Comparison of ENCODE assay signal across 8 cellular contexts in genomic region chr15:77421370-77421700, GRCh38. TPM values are rescaled to one million over a fixed set of nuclear protein-coding genes. Genes with fewer than 3 reads are reported as not detected.
DNase-seq lines count a peak whose midpoint lies in the region; ATAC-seq and TF ChIP-seq lines count a peak whose summit lies in the region.

No MANE protein-coding gene starts in this region.

- H3K4me3 ChIP-seq in CD8-positive, alpha-beta T cell (ENCODE audit: low read depth, low read length) = peak overlapping the region; percentile 75
- peak overlapping the region; percentile 87 for H3K4me3 ChIP-seq in mucosa of descending colon

- H3K27ac ChIP-seq in CD8-positive, alpha-beta T cell (ENCODE audit: low read depth, low read length) = peak overlapping the region; percentile 61

- H3K36me3 Mint-ChIP-seq in CD8-positive, alpha-beta T cell = peaks cover 17% of the 10 kb centered on the region
- H3K36me3 Mint-ChIP-seq in central memory CD8-positive, alpha-beta T cell (ENCODE audit: insufficient read depth) = peaks cover 10% of the 10 kb centered on the region

- no peaks in the 10 kb centered on the region for H3K36me3 ChIP-seq in CD8-positive, alpha-beta T cell (ENCODE audit: insufficient read depth, low read length)
- H3K36me3 ChIP-seq in mucosa of descending colon (ENCODE audit: low read depth) = no peaks in the 10 kb centered on the region

- no peaks in the 10 kb centered on the region for H3K9me3 ChIP-seq in CD8-positive, alpha-beta T cell (ENCODE audit: low read length)
- H3K9me3 ChIP-seq in mucosa of descending colon = no peaks in the 10 kb centered on the region

- intact Hi-C loops in CD8-positive, alpha-beta T cell (cut with DNase I, micrococcal nuclease) = loop anchor here (2.0 to 5.0 kb wide), 7 partner anchors 351 to 1969 kb away; partner anchors contain the start of genes PSTPIP1 (in 1 of the 2), RCN2 (in 1 of the 2), SCAPER (in 1 of the 2) and SIN3A (in 1 of the 2)
- intact Hi-C loops in mucosa of descending colon (cut with DNase I, micrococcal nuclease) = no loop called here

- no peak for TF ChIP-seq CTCF in CD8-positive, alpha-beta T cell (IDR thresholded peaks at IDR 0.05)
- TF ChIP-seq CTCF in mucosa of descending colon (IDR thresholded peaks at IDR 0.05) = no peak

- POLR2A ChIA-PET in CD8-positive, alpha-beta T cell (lab: Charles Lee) = interaction anchor here (0.7 to 1.3 kb wide), 4 partner anchors 9 to 417 kb away, joined by 3 to 5 read pairs (median 4); no protein-coding TSS in a partner anchor
- POLR2A ChIA-PET in HEK293T (lab: Yijun Ruan, JAX) = interaction anchor here (0.5 to 1.0 kb wide), 3 partner anchors 67 to 86 kb away, joined by 3 read pairs; no protein-coding TSS in a partner anchor

- no peaks in the 10 kb centered on the region for H3K27me3 Mint-ChIP-seq in CD8-positive, alpha-beta T cell (ENCODE audit: low read depth)
- no peaks in the 10 kb centered on the region for H3K27me3 Mint-ChIP-seq in central memory CD8-positive, alpha-beta T cell

- peaks cover 62% of the 10 kb centered on the region for H3K4me1 Mint-ChIP-seq in CD8-positive, alpha-beta T cell (ENCODE audit: low read depth)
- peaks cover 53% of the 10 kb centered on the region for H3K4me1 Mint-ChIP-seq in central memory CD8-positive, alpha-beta T cell

- CTCF ChIA-PET in CD8-positive, alpha-beta T cell (lab: Charles Lee) = interaction anchor here (1.3 to 1.5 kb wide), 3 partner anchors 10 to 22 kb away, joined by 3 to 4 read pairs (median 4); no protein-coding TSS in a partner anchor
- CTCF ChIA-PET in HEK293T (lab: Yijun Ruan, JAX) = interaction anchor here (0.6 to 0.9 kb wide), 3 partner anchors 76 to 129 kb away, joined by 3 to 4 read pairs (median 3); no protein-coding TSS in a partner anchor

- H3K27me3 ChIP-seq in CD8-positive, alpha-beta T cell (ENCODE audit: insufficient read depth, low read length) = no peaks in the 10 kb centered on the region

- H3K9me3 Mint-ChIP-seq in CD8-positive, alpha-beta T cell = no peaks in the 10 kb centered on the region
- H3K9me3 Mint-ChIP-seq in central memory CD8-positive, alpha-beta T cell = no peaks in the 10 kb centered on the region

- ATAC-seq in CD8-positive, alpha-beta T cell = no peak
- no peak for ATAC-seq in central memory CD8-positive, alpha-beta T cell (replicated peaks; ENCODE audit: extremely low read depth, poor library complexity, severe bottlenecking)
- no peak for ATAC-seq in mucosa of descending colon
- ATAC-seq in GM18873 (IDR thresholded peaks at IDR 0.05; ENCODE audit: low FRiP score, unreplicated experiment) = no peak
- no peak for ATAC-seq in GM21526 (IDR thresholded peaks at IDR 0.05; ENCODE audit: low FRiP score, unreplicated experiment)
- ATAC-seq in GM21528 (IDR thresholded peaks at IDR 0.05; ENCODE audit: low FRiP score, unreplicated experiment) = no peak

- H3K4me1 ChIP-seq in CD8-positive, alpha-beta T cell (ENCODE audit: insufficient read depth, low read length) = peaks cover 24% of the 10 kb centered on the region
- peaks cover 16% of the 10 kb centered on the region for H3K4me1 ChIP-seq in mucosa of descending colon (ENCODE audit: low read depth)

- no peak for DNase-seq in CD8-positive, alpha-beta T cell
- DNase-seq in LHCN-M2 (ENCODE audit: low read depth) = peak; percentile 26
- no peak for DNase-seq in central memory CD8-positive, alpha-beta T cell (ENCODE audit: low spot score in 2 of 2)
- DNase-seq in mucosa of descending colon = no peak
- DNase-seq in HEK293T (ENCODE audit: extremely low spot score) = no peak

- peak overlapping the region; percentile 97 for H3K27ac Mint-ChIP-seq in CD8-positive, alpha-beta T cell
- H3K27ac Mint-ChIP-seq in central memory CD8-positive, alpha-beta T cell (ENCODE audit: low read depth) = peak overlapping the region; percentile 98

- peak overlapping the region; percentile 97 for H3K4me3 Mint-ChIP-seq in CD8-positive, alpha-beta T cell
- peak overlapping the region; percentile 99 for H3K4me3 Mint-ChIP-seq in central memory CD8-positive, alpha-beta T cell

TF ChIP-seq in HEK293T, 16 proteins besides CTCF, POLR2A, EP300 and RAD21:
- TF ChIP-seq L3MBTL2 (conservative IDR thresholded peaks at IDR 0.05) = no peak
- TF ChIP-seq SP1 (IDR thresholded peaks at IDR 0.05) = no peak
- TF ChIP-seq SUZ12 (IDR thresholded peaks at IDR 0.05) = no peak
- no peak for TF ChIP-seq ELF4 (IDR thresholded peaks at IDR 0.05)
- TF ChIP-seq FOXM1 (IDR thresholded peaks at IDR 0.05; ENCODE audit: borderline replicate concordance) = no peak
- no peak for TF ChIP-seq TARDBP (IDR thresholded peaks at IDR 0.05)
- no peak for TF ChIP-seq BHLHE40 (IDR thresholded peaks at IDR 0.05; ENCODE audit: borderline replicate concordance)
- no peak for TF ChIP-seq FOXA1 (IDR thresholded peaks at IDR 0.05)
- no peak for TF ChIP-seq LEF1 (IDR thresholded peaks at IDR 0.05; ENCODE audit: borderline replicate concordance)
- TF ChIP-seq, protein P1, sequence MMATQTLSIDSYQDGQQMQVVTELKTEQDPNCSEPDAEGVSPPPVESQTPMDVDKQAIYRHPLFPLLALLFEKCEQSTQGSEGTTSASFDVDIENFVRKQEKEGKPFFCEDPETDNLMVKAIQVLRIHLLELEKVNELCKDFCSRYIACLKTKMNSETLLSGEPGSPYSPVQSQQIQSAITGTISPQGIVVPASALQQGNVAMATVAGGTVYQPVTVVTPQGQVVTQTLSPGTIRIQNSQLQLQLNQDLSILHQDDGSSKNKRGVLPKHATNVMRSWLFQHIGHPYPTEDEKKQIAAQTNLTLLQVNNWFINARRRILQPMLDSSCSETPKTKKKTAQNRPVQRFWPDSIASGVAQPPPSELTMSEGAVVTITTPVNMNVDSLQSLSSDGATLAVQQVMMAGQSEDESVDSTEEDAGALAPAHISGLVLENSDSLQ (IDR thresholded peaks at IDR 0.05) = no peak
- no peak for TF ChIP-seq CTBP1 (IDR thresholded peaks at IDR 0.05; ENCODE audit: borderline replicate concordance)
- TF ChIP-seq ZNF384 (IDR thresholded peaks at IDR 0.05) = no peak
- no peak for TF ChIP-seq ARNT (IDR thresholded peaks at IDR 0.05)
- no peak for TF ChIP-seq FOXK2 (IDR thresholded peaks at IDR 0.05)
- no peak for TF ChIP-seq NFRKB (IDR thresholded peaks at IDR 0.05)
- no peak for TF ChIP-seq HDGF (IDR thresholded peaks at IDR 0.05; ENCODE audit: borderline replicate concordance)
TF ChIP-seq in HEK293T: peak in this region for 0.

RNA-seq across cellular contexts. Expression of gene HMG20A, which starts 0.6 kb away (rescaled TPM):
- 10 to 100 TPM; 20.6 to 23.4 TPM for total RNA-seq in CD8-positive, alpha-beta T cell
- total RNA-seq in LHCN-M2 (2014; rRNA removed) = 24.4 and 24.8 TPM in 2 replicates
- 15.1 TPM for polyA plus RNA-seq in LHCN-M2 (2012)
- 10 to 100 TPM; 27.5 to 37.1 (median 34.7) TPM for total RNA-seq in mucosa of descending colon

RNA-seq across cellular contexts. Expression of gene PEAK1, which starts 1.4 kb away (rescaled TPM):
- 10 to 100 TPM; 12.4 to 15.7 TPM for total RNA-seq in CD8-positive, alpha-beta T cell
- total RNA-seq in LHCN-M2 (2014; rRNA removed) = 11.7 and 15.0 TPM in 2 replicates
- 12.4 TPM for polyA plus RNA-seq in LHCN-M2 (2012)
- total RNA-seq in mucosa of descending colon = 10 to 100 TPM; 47.9 to 75.3 (median 65.7) TPM

Comparison
In these comparisons a context has a peak if more than half of its experiments do, and no peak if none do; other contexts are left out.
1. intact Hi-C loops: an anchor here in CD8-positive, alpha-beta T cell (2.0 to 5.0 kb wide); none called in mucosa of descending colon.